Comparison of ENCODE assay signal across 1 cellular context in the genomic region with DNA sequence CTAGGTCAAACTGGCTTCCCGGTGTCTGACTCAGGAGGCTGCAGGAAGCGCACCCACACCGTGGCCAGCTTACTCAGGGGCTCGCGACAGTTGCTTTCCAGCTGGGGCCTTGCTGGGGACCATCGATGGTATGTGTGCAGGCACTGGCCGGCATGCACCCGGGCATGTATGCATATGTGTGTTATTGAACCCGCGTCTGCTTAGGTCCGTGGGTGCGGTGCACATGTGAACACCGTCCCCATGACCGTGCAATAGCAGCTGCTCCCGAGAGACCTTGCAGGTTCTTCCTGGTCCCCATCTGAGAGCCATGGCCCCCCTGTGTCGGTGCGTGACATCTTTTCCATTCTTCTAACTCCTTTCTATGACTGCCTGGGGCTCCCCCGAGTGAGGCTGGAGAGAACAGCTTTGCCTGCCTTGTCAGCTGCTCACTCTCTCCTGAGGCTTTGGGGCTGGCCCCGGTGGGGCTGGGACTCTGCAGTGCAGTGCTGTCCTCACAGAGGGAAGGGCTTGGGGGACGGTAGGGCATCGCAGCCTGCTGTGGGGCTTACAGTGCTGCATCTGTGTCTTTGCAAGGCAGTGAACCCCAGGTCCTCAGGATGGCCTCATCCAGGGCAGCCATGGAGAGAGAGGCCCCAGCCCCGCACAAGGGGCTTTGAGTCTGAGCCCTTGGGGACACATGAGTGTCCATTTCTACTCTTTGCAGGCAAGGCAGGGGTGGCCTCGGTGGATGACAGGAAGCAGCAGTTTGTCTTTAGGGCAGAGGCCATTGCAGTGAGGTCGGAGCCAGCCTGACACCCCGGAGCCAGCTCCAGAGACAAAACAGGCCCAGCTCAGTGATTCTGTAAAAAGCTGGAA.
TF ChIP-seq lines count a peak whose summit lies in the region.

No MANE protein-coding gene starts in this region.

TF ChIP-seq in SK-N-SH, 30 proteins besides CTCF, POLR2A, EP300 and RAD21 (continued from another document):
- TF ChIP-seq FOSL2 (IDR thresholded peaks at IDR 0.05; ENCODE audit: borderline replicate concordance, low read depth) (no peak), MEF2A (IDR thresholded peaks at IDR 0.05; ENCODE audit: borderline replicate concordance, low read depth) (no peak)
